Comparison of ENCODE assay signal across 8 cellular contexts in genomic region chr17:78862073-78863023, GRCh38. TPM values are rescaled to one million over a fixed set of nuclear protein-coding genes. Genes with fewer than 3 reads are reported as not detected.
A peak's percentile ranks its signal among the peaks of the same experiment; 100 is the strongest.
DNase-seq lines count a peak whose midpoint lies in the region; ATAC-seq and TF ChIP-seq lines count a peak whose summit lies in the region.

No MANE protein-coding gene starts in this region.

- no peaks in the 10 kb centered on the region; the same call in 1 of the 2 replicates for H3K36me3 ChIP-seq in PC-9 (ENCODE audit: low read depth)

- H3K4me3 ChIP-seq in PC-9 = peak overlapping the region; percentile 42; the same call in 1 of the 2 replicates

- peak overlapping the region; percentile 74 for H2AFZ ChIP-seq in PC-9

- H3K27ac ChIP-seq in PC-9 (peak overlapping the region; percentile 97), epithelial cell of prostate (peak overlapping the region; percentile 82)

- no peak for TF ChIP-seq CTCF in PC-9 (conservative IDR thresholded peaks at IDR 0.05)

- no peaks in the 10 kb centered on the region for H3K79me2 ChIP-seq in PC-9 (ENCODE audit: low read depth)

- CTCF ChIA-PET in PC-9 (lab: Charles Lee) = interaction anchor here (0.6 kb wide), 1 partner anchor 10 kb away, joined by 4 read pairs; no protein-coding TSS in a partner anchor

- no peaks in the 10 kb centered on the region for H3K36me3 Mint-ChIP-seq in activated naive CD8-positive, alpha-beta T cell treated with anti-CD3 and anti-CD28 coated beads, Interleukin-2, amount 50 U/mL, for 24 hours (ENCODE audit: low read depth)

- peaks cover 5% of the 10 kb centered on the region for H3K27me3 Mint-ChIP-seq in activated naive CD8-positive, alpha-beta T cell treated with anti-CD3 and anti-CD28 coated beads, Interleukin-2, amount 50 U/mL, for 24 hours

- peaks cover 15% of the 10 kb centered on the region for H3F3A ChIP-seq in PC-9 (ENCODE audit: insufficient read depth, low read depth)

- POLR2A ChIA-PET in PC-9 (lab: Charles Lee; ENCODE audit: unreplicated experiment) = interaction anchor here (0.5 kb wide), 1 partner anchor 127 kb away, joined by 3 read pairs; no protein-coding TSS in a partner anchor

- TSS peak; percentile 94 for BruUV-seq in PC-9 (replicated peaks; lab: Mats Ljungman, UMichigan)

- DNase-seq in Ammon's horn (ENCODE audit: low spot score) = peak; percentile 53
- DNase-seq in PC-9 = peak; percentile 87 to 90
- peak; percentile 51 for DNase-seq in epithelial cell of prostate (ENCODE audit: low read depth, low spot score)
- peak; percentile 17 for DNase-seq in occipital lobe (lab: John Stamatoyannopoulos, UW)
- DNase-seq in NCI-H146 treated with DMSO at 0.1 percent for 48 hours (lab: John Stamatoyannopoulos, UW; ENCODE audit: unreplicated experiment) = no peak
- no peak for DNase-seq in activated naive CD8-positive, alpha-beta T cell treated with anti-CD3 and anti-CD28 coated beads, Interleukin-2, amount 50 U/mL, for 24 hours
- DNase-seq in NCI-H2171 treated with DMSO at 0.1 percent for 48 hours (lab: John Stamatoyannopoulos, UW) = no peak

- H3K9me3 ChIP-seq in PC-9 (ENCODE audit: insufficient read depth, low read depth) = no peaks in the 10 kb centered on the region

- no peaks in the 10 kb centered on the region for H4K20me1 ChIP-seq in PC-9 (ENCODE audit: insufficient read depth)

- peaks cover 14% of the 10 kb centered on the region for H3K4me1 ChIP-seq in PC-9 (replicated peaks; ENCODE audit: insufficient read depth)

- no peaks in the 10 kb centered on the region for H3K4me1 Mint-ChIP-seq in activated naive CD8-positive, alpha-beta T cell treated with anti-CD3 and anti-CD28 coated beads, Interleukin-2, amount 50 U/mL, for 24 hours

- H3K4me3 Mint-ChIP-seq in activated naive CD8-positive, alpha-beta T cell treated with anti-CD3 and anti-CD28 coated beads, Interleukin-2, amount 50 U/mL, for 24 hours = no peak overlapping the region

- ATAC-seq in GM21447 (IDR thresholded peaks at IDR 0.05; ENCODE audit: unreplicated experiment) = no peak
- no peak for ATAC-seq in activated naive CD8-positive, alpha-beta T cell treated with anti-CD3 and anti-CD28 coated beads, Interleukin-2, amount 50 U/mL, for 24 hours

- no peaks in the 10 kb centered on the region for H3K27me3 ChIP-seq in PC-9 (ENCODE audit: insufficient read depth, low read depth)

- H3K9me2 ChIP-seq in PC-9 (ENCODE audit: insufficient read depth) = no peaks in the 10 kb centered on the region

- H3K9me3 Mint-ChIP-seq in activated naive CD8-positive, alpha-beta T cell treated with anti-CD3 and anti-CD28 coated beads, Interleukin-2, amount 50 U/mL, for 24 hours = no peaks in the 10 kb centered on the region

- intact Hi-C loops in PC-9 (cut with micrococcal nuclease; ENCODE audit: unreplicated experiment) = loop anchor here (1.0 to 2.0 kb wide), 4 partner anchors 22 to 109 kb away; partner anchors contain the start of gene USP36

- H3K4me2 ChIP-seq in PC-9 = peak overlapping the region; percentile 62

- H3K27ac Mint-ChIP-seq in activated naive CD8-positive, alpha-beta T cell treated with anti-CD3 and anti-CD28 coated beads, Interleukin-2, amount 50 U/mL, for 24 hours = no peak overlapping the region

RNA-seq across cellular contexts. Expression of gene USP36, which starts 21.7 kb away (rescaled TPM):
- total RNA-seq in PC-9 (2021) (41.4 and 46.2 TPM in 2 replicates), occipital lobe (21.4 TPM)

RNA-seq across cellular contexts. Expression of gene CEP295NL, which starts 40.7 kb away (rescaled TPM):
- 3.5 and 3.6 TPM in 2 replicates for total RNA-seq in PC-9 (2021)
- 1.4 TPM for total RNA-seq in occipital lobe

Comparison
In these comparisons a context has a peak if more than half of its experiments do, and no peak if none do; other contexts are left out.
1. DNase-seq: peak in Ammon's horn (single experiment), PC-9 (2 of 2), epithelial cell of prostate (single experiment) and occipital lobe (single experiment); none in NCI-H146 treated with DMSO at 0.1 percent for 48 hours (single experiment), activated naive CD8-positive, alpha-beta T cell treated with anti-CD3 and anti-CD28 coated beads, Interleukin-2, amount 50 U/mL, for 24 hours (single experiment) and NCI-H2171 treated with DMSO at 0.1 percent for 48 hours (single experiment).